9 cellular contexts compared by ENCODE assay signal in genomic region chr5:142551242-142552067, GRCh38.
A peak's percentile ranks its signal among the peaks of the same experiment; 100 is the strongest.
DNase-seq lines count a peak whose midpoint lies in the region; ATAC-seq and TF ChIP-seq lines count a peak whose summit lies in the region.
"Had no signal": no experiment of that assay in that cellular context is flagged by ENCODE, and none has a peak within 500 bp of the region (broad histone marks: within the 10 kb centered on the region; RNA-seq: fewer than 3 reads in every experiment).

No MANE protein-coding gene starts in this region.

- POLR2A ChIA-PET in WTC11 (lab: Charles Lee) = interaction anchor here (0.5 to 1.8 kb wide), 4 partner anchors 108 to 227 kb away, joined by 3 to 8 read pairs (median 4); partner anchors contain the start of gene SPRY4

- H3K4me1 ChIP-seq in HUES64 (ENCODE audit: insufficient read depth, low read length) (peaks cover 35% of the 10 kb centered on the region), iPS-18a (ENCODE audit: control insufficient read depth, low read depth, low read length) (peaks cover 20% of the 10 kb centered on the region), thoracic aorta (ENCODE audit: control insufficient read depth in 1 of 2, low read depth in 2 of 2) (peaks cover 0 to 3% of the 10 kb centered on the region in 2 donors)

- no peaks in the 10 kb centered on the region for H3K27me3 Mint-ChIP-seq in WTC11 (ENCODE audit: low read depth)

- H3K27me3 ChIP-seq in HUES64 (ENCODE audit: insufficient read depth, low read length) = no peaks in the 10 kb centered on the region
- no peaks in the 10 kb centered on the region for H3K27me3 ChIP-seq in iPS-18a (ENCODE audit: control insufficient read depth, insufficient read depth, low read length)
- H3K27me3 ChIP-seq in thoracic aorta (replicated peaks; ENCODE audit: insufficient read depth) = no peaks in the 10 kb centered on the region

- H3K27ac ChIP-seq in HUES64 (ENCODE audit: low read depth, low read length) (peak overlapping the region; percentile 77), iPS-18a (ENCODE audit: low read length) (no peak overlapping the region), thoracic aorta (no peak overlapping the region)

- no peaks in the 10 kb centered on the region for H3K9me3 Mint-ChIP-seq in WTC11
- H3K9me3 Mint-ChIP-seq: naive B cell had no signal

- TF ChIP-seq CTCF in WTC11 (IDR thresholded peaks at IDR 0.05) (no peak), thoracic aorta (IDR thresholded peaks at IDR 0.05) (no peak)

- H3K9me3 ChIP-seq in HUES64 (ENCODE audit: insufficient read depth, low read depth, low read length) (no peaks in the 10 kb centered on the region), iPS-18a (ENCODE audit: control insufficient read depth, low read depth, low read length) (no peaks in the 10 kb centered on the region), thoracic aorta (no peaks in the 10 kb centered on the region)

- H3K9ac ChIP-seq in HUES64 (ENCODE audit: low read depth, low read length) (peak overlapping the region; percentile 55), iPS-18a (ENCODE audit: low read length) (no peak overlapping the region)

- H3K4me3 ChIP-seq in HUES64 (ENCODE audit: low read length) (peak overlapping the region; percentile 43), iPS-18a (ENCODE audit: low read length) (peak overlapping the region; percentile 36), thoracic aorta (peak overlapping the region; percentile 40)

- H3K4me1 Mint-ChIP-seq in WTC11 = peaks cover 61% of the 10 kb centered on the region

- CTCF ChIA-PET in WTC11 (lab: Charles Lee) = interaction anchor here (0.6 to 6.3 kb wide), 19 partner anchors 36 to 406 kb away, joined by 3 to 59 read pairs (median 4); partner anchors contain the start of gene SPRY4

- peak overlapping the region; percentile 81 for H3K27ac Mint-ChIP-seq in WTC11

- 3% methylated on average over 31 of the region's 31 CpGs for WGBS in HUES64

- H3K36me3 ChIP-seq in HUES64 (ENCODE audit: insufficient read depth, low read length) (no peaks in the 10 kb centered on the region), iPS-18a (ENCODE audit: control insufficient read depth, low read depth, low read length) (no peaks in the 10 kb centered on the region), thoracic aorta (no peaks in the 10 kb centered on the region)

- ATAC-seq in WTC11 (peak; percentile 54), thoracic aorta (ENCODE audit: insufficient number of reproducible peaks, low FRiP score, low read depth) (no peak), HG02610 (IDR thresholded peaks at IDR 0.05; ENCODE audit: unreplicated experiment) (no peak)

- DNase-seq in WTC11 (ENCODE audit: low spot score) (peak; percentile 64), thoracic aorta (ENCODE audit: low spot score) (no peak), Ammon's horn (ENCODE audit: low spot score) (no peak), DMS53 (lab: John Stamatoyannopoulos, UW) (no peak)
- DNase-seq: naive B cell; NK-92 treated with Interleukin-12 subunit alpha and Interleukin-12 subunit beta, amount 100 ng/mL, for 24 hours had no signal

- no peaks in the 10 kb centered on the region for H3K36me3 Mint-ChIP-seq in WTC11
- H3K36me3 Mint-ChIP-seq: naive B cell had no signal

- H3K4me3 Mint-ChIP-seq in WTC11 = peak overlapping the region; percentile 69

TF ChIP-seq in WTC11, 78 proteins besides CTCF, POLR2A, EP300 and RAD21 (continues in another document):
- TF ChIP-seq AFF4 (CRISPR knock-in tag; IDR thresholded peaks at IDR 0.05; ENCODE audit: borderline replicate concordance) (no peak), ZNF219 (CRISPR knock-in tag; IDR thresholded peaks at IDR 0.05; ENCODE audit: borderline replicate concordance) (no peak)
- TF ChIP-seq, protein P1, sequence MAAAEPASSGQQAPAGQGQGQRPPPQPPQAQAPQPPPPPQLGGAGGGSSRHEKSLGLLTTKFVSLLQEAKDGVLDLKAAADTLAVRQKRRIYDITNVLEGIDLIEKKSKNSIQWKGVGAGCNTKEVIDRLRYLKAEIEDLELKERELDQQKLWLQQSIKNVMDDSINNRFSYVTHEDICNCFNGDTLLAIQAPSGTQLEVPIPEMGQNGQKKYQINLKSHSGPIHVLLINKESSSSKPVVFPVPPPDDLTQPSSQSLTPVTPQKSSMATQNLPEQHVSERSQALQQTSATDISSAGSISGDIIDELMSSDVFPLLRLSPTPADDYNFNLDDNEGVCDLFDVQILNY (CRISPR knock-in tag; IDR thresholded peaks at IDR 0.05) = 0 out of 2 replicates have a peak, but pooled peaks have one; percentile 68
- TF ChIP-seq, protein P2, sequence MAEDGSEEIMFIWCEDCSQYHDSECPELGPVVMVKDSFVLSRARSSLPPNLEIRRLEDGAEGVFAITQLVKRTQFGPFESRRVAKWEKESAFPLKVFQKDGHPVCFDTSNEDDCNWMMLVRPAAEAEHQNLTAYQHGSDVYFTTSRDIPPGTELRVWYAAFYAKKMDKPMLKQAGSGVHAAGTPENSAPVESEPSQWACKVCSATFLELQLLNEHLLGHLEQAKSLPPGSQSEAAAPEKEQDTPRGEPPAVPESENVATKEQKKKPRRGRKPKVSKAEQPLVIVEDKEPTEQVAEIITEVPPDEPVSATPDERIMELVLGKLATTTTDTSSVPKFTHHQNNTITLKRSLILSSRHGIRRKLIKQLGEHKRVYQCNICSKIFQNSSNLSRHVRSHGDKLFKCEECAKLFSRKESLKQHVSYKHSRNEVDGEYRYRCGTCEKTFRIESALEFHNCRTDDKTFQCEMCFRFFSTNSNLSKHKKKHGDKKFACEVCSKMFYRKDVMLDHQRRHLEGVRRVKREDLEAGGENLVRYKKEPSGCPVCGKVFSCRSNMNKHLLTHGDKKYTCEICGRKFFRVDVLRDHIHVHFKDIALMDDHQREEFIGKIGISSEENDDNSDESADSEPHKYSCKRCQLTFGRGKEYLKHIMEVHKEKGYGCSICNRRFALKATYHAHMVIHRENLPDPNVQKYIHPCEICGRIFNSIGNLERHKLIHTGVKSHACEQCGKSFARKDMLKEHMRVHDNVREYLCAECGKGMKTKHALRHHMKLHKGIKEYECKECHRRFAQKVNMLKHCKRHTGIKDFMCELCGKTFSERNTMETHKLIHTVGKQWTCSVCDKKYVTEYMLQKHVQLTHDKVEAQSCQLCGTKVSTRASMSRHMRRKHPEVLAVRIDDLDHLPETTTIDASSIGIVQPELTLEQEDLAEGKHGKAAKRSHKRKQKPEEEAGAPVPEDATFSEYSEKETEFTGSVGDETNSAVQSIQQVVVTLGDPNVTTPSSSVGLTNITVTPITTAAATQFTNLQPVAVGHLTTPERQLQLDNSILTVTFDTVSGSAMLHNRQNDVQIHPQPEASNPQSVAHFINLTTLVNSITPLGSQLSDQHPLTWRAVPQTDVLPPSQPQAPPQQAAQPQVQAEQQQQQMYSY (CRISPR knock-in tag; IDR thresholded peaks at IDR 0.05) = peak; percentile 90
- TF ChIP-seq, protein P3, sequence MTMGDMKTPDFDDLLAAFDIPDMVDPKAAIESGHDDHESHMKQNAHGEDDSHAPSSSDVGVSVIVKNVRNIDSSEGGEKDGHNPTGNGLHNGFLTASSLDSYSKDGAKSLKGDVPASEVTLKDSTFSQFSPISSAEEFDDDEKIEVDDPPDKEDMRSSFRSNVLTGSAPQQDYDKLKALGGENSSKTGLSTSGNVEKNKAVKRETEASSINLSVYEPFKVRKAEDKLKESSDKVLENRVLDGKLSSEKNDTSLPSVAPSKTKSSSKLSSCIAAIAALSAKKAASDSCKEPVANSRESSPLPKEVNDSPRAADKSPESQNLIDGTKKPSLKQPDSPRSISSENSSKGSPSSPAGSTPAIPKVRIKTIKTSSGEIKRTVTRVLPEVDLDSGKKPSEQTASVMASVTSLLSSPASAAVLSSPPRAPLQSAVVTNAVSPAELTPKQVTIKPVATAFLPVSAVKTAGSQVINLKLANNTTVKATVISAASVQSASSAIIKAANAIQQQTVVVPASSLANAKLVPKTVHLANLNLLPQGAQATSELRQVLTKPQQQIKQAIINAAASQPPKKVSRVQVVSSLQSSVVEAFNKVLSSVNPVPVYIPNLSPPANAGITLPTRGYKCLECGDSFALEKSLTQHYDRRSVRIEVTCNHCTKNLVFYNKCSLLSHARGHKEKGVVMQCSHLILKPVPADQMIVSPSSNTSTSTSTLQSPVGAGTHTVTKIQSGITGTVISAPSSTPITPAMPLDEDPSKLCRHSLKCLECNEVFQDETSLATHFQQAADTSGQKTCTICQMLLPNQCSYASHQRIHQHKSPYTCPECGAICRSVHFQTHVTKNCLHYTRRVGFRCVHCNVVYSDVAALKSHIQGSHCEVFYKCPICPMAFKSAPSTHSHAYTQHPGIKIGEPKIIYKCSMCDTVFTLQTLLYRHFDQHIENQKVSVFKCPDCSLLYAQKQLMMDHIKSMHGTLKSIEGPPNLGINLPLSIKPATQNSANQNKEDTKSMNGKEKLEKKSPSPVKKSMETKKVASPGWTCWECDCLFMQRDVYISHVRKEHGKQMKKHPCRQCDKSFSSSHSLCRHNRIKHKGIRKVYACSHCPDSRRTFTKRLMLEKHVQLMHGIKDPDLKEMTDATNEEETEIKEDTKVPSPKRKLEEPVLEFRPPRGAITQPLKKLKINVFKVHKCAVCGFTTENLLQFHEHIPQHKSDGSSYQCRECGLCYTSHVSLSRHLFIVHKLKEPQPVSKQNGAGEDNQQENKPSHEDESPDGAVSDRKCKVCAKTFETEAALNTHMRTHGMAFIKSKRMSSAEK (CRISPR knock-in tag; IDR thresholded peaks at IDR 0.05; ENCODE audit: borderline replicate concordance) = no peak
